ENCODE assay signal across 8 cellular contexts in genomic region chr19:38003427-38004099, GRCh38.
DNase-seq lines count a peak whose midpoint lies in the region; ATAC-seq lines count a peak whose summit lies in the region.

No MANE protein-coding gene starts in this region.

- peak; percentile 89 for ATAC-seq in activated T-helper 17 cell treated with anti-CD3 and anti-CD28 coated beads, Interleukin-2, amount 50 U/mL, for 72 hours (replicated peaks)
- no peak for ATAC-seq in GM18867 (IDR thresholded peaks at IDR 0.05; ENCODE audit: unreplicated experiment)
- ATAC-seq in GM21528 (IDR thresholded peaks at IDR 0.05; ENCODE audit: low FRiP score, unreplicated experiment), result no peak

- no peaks in the 10 kb centered on the region for H3K27me3 Mint-ChIP-seq in activated T-helper 17 cell treated with anti-CD3 and anti-CD28 coated beads, Interleukin-2, amount 50 U/mL, for 72 hours

- H3K4ac ChIP-seq in trophoblast cell (ENCODE audit: low read depth, low read length), result peak overlapping the region; percentile 58

- no peak overlapping the region for H3K27ac Mint-ChIP-seq in activated T-helper 17 cell treated with anti-CD3 and anti-CD28 coated beads, Interleukin-2, amount 50 U/mL, for 72 hours

- peak overlapping the region; percentile 88 for H4K12ac ChIP-seq in trophoblast cell (ENCODE audit: low read depth, low read length)

- peak overlapping the region; percentile 92 for H2AFZ ChIP-seq in trophoblast cell (ENCODE audit: insufficient read depth, low read length, poor library complexity)

- peak overlapping the region; percentile 71 for H3K4me2 ChIP-seq in trophoblast cell (ENCODE audit: low read length)

- H4K91ac ChIP-seq in trophoblast cell (ENCODE audit: low read depth, low read length), result peak overlapping the region; percentile 80

- H2BK5ac ChIP-seq in trophoblast cell (ENCODE audit: low read depth, low read length, poor library complexity), result peak overlapping the region; percentile 71

- H2BK12ac ChIP-seq in trophoblast cell (ENCODE audit: low read length), result peak overlapping the region; percentile 44

- H3K27ac ChIP-seq in trophoblast cell (ENCODE audit: low read depth, low read length), result peak overlapping the region; percentile 64

- H3K79me1 ChIP-seq in trophoblast cell (ENCODE audit: low read length), result peaks cover 11% of the 10 kb centered on the region

- WGBS in trophoblast cell (ENCODE audit: extremely low coverage, insufficient coverage, insufficient read length), result no CpG with 5 or more reads among the region's 19 CpGs

- no peak overlapping the region for H3K4me3 ChIP-seq in trophoblast cell (ENCODE audit: low read depth, low read length)

- H3K79me2 ChIP-seq in trophoblast cell (ENCODE audit: control insufficient read depth, insufficient read depth, low read length, poor library complexity), result peaks cover 2% of the 10 kb centered on the region

- H3K36me3 ChIP-seq in trophoblast cell (ENCODE audit: control insufficient read depth in 1 of 2, insufficient read depth in 2 of 2, low read length in 2 of 2), result no peaks in the 10 kb centered on the region

- peak overlapping the region; percentile 82 for H4K8ac ChIP-seq in trophoblast cell (ENCODE audit: low read depth, low read length)

- no peak overlapping the region for H3K9ac ChIP-seq in trophoblast cell (ENCODE audit: low read length)

- H3K23ac ChIP-seq in trophoblast cell (ENCODE audit: low read length), result no peak overlapping the region

- H2AK5ac ChIP-seq in trophoblast cell (ENCODE audit: low read length), result peak overlapping the region; percentile 70

- no peak overlapping the region for H3K4me3 Mint-ChIP-seq in activated T-helper 17 cell treated with anti-CD3 and anti-CD28 coated beads, Interleukin-2, amount 50 U/mL, for 72 hours

- H3K27me3 ChIP-seq in trophoblast cell (ENCODE audit: insufficient read depth, low read length), result no peaks in the 10 kb centered on the region

- peaks cover 3% of the 10 kb centered on the region for H3K9me3 ChIP-seq in trophoblast cell (ENCODE audit: insufficient read depth, low read depth, low read length)

- peak overlapping the region; percentile 54 for H3K14ac ChIP-seq in trophoblast cell (ENCODE audit: low read length)

- intact Hi-C loops in head of caudate nucleus (cut with DNase I), result no loop called here

- H3K9me3 Mint-ChIP-seq in activated T-helper 17 cell treated with anti-CD3 and anti-CD28 coated beads, Interleukin-2, amount 50 U/mL, for 72 hours, result no peaks in the 10 kb centered on the region

- peak overlapping the region; percentile 81 for H3K18ac ChIP-seq in trophoblast cell (ENCODE audit: low read length)

- peak overlapping the region; percentile 41 for H2BK120ac ChIP-seq in trophoblast cell (ENCODE audit: insufficient read depth, low read length, poor library complexity)

- H3K4me1 ChIP-seq in trophoblast cell (ENCODE audit: control insufficient read depth in 1 of 2, insufficient read depth in 2 of 2, low read length in 2 of 2), result peaks cover 18 to 26% of the 10 kb centered on the region in 2 experiments

- DNase-seq in stimulated activated CD4-positive, alpha-beta T cell treated with anti-CD3 and anti-CD28 coated beads, Interleukin-15, amount 100 ng/mL, for 24 hours, result peak; percentile 48
- no peak for DNase-seq in stimulated activated CD4-positive, alpha-beta T cell treated with anti-CD3 and anti-CD28 coated beads, Interleukin-4, amount 100 ng/mL, for 24 hours
- peak; percentile 90 for DNase-seq in NCI-H2196 treated with DMSO at 0.1 percent for 48 hours (lab: John Stamatoyannopoulos, UW; ENCODE audit: unreplicated experiment)
- peak; percentile 28 to 84 (median 57) for DNase-seq in head of caudate nucleus
- no peak for DNase-seq in trophoblast cell

- H3K36me3 Mint-ChIP-seq in activated T-helper 17 cell treated with anti-CD3 and anti-CD28 coated beads, Interleukin-2, amount 50 U/mL, for 72 hours (ENCODE audit: low read depth), result no peaks in the 10 kb centered on the region

- H3K4me1 Mint-ChIP-seq in activated T-helper 17 cell treated with anti-CD3 and anti-CD28 coated beads, Interleukin-2, amount 50 U/mL, for 72 hours, result peaks cover 4% of the 10 kb centered on the region

Comparison
In these comparisons a context has a peak if more than half of its experiments do, and no peak if none do; other contexts are left out.
1. DNase-seq: peak in stimulated activated CD4-positive, alpha-beta T cell treated with anti-CD3 and anti-CD28 coated beads, Interleukin-15, amount 100 ng/mL, for 24 hours (single experiment), NCI-H2196 treated with DMSO at 0.1 percent for 48 hours (single experiment) and head of caudate nucleus (42 of 42); none in stimulated activated CD4-positive, alpha-beta T cell treated with anti-CD3 and anti-CD28 coated beads, Interleukin-4, amount 100 ng/mL, for 24 hours (single experiment) and trophoblast cell (0 of 2).